14 cellular contexts compared by ENCODE assay signal in genomic region chr10:133439517-133440461, GRCh38. TPM values are rescaled to one million over a fixed set of nuclear protein-coding genes. Genes with fewer than 3 reads are reported as not detected.
"Had no signal": no experiment of that assay in that cellular context is flagged by ENCODE, and none has a peak within 500 bp of the region (broad histone marks: within the 10 kb centered on the region; RNA-seq: fewer than 3 reads in every experiment).

No MANE protein-coding gene starts in this region.

- ATAC-seq: activated CD4-positive, CD25-positive, alpha-beta regulatory T cell treated with anti-CD3 and anti-CD28 coated beads, Interleukin-2, amount 50 U/mL, for 24 hours had no signal

- H3K9me3 Mint-ChIP-seq: effector memory CD8-positive, alpha-beta T cell had no signal

- H3K4me3 Mint-ChIP-seq: naive thymus-derived CD4-positive, alpha-beta T cell had no signal

- DNase-seq: activated CD4-positive, alpha-beta T cell treated with anti-CD3 and anti-CD28 coated beads, Interleukin-2, amount 50 U/mL, for 4 hours; activated naive CD4-positive, alpha-beta T cell; cortex of kidney; kidney; lower lobe of right lung; stimulated activated CD4-positive, alpha-beta T cell treated with anti-CD3 and anti-CD28 coated beads, Interleukin-4, amount 100 ng/mL, for 4 hours; stomach had no signal

- H3K9me3 ChIP-seq: lower lobe of right lung, prostate gland, stomach, thoracic aorta, uterus had no signal

- H3K27ac Mint-ChIP-seq: naive thymus-derived CD4-positive, alpha-beta T cell had no signal

- H3K27ac ChIP-seq: epithelial cell of prostate, lower lobe of right lung, prostate gland, stomach, thoracic aorta, uterus had no signal

- H3K4me3 ChIP-seq: lower lobe of right lung, prostate gland, stomach, thoracic aorta, uterus had no signal

- H3K4me1 ChIP-seq: lower lobe of right lung, prostate gland, stomach, uterus had no signal

- H3K27me3 ChIP-seq: stomach, uterus had no signal

- FAIRE-seq: kidney had no signal

- H3K36me3 ChIP-seq: lower lobe of right lung, prostate gland, stomach, uterus had no signal

RNA-seq across cellular contexts. Expression of gene SPRN, which starts 15.4 kb away (rescaled TPM):
- total RNA-seq: kidney; lower lobe of right lung; naive thymus-derived CD4-positive, alpha-beta T cell; stomach; thoracic aorta had no signal
